8 cellular contexts compared by ENCODE assay signal in the genomic region with DNA sequence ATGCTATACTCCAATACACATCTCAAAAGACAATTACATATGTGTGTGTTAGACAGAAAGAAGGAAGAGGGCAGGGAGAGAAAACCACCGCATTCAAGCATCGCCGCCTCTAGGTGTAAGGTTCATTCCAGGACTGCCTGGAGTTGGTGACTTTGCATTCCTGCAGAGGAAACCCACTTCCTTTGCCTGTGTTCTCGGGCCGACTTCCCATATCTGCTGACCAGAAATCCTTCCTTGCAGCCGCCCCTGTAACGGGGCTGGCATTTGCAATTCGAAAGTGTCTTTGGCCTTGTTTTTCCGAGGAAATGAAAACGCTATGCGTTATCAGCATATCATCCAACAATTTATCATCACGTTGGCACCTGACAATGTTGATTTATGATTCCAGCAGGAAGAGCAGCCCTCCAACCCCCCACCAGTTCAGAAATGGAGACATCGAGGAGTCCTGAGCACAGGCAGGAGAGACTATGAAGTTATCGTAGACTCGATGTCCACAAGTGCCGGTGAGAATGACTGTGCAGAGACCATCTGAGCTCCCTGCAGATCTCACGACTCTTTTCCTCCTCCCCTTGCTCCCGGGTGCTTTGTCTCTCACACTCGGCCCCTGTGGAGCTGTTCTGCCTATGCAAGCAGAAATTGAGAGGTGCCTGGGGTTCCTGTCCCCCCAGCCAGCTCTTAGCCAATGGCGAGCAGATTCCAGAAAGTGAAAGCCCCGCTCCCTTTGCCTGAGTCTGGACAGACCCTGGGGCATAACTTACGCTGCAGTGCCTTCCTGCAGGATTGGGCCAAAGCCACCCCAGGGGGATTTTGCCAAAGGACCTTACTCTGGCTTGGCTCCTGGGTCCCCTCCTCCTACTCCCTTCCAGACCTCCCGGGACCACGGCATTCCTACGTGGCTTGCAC.
DNase-seq lines count a peak whose midpoint lies in the region; ATAC-seq and TF ChIP-seq lines count a peak whose summit lies in the region.

No MANE protein-coding gene starts in this region.

- intact Hi-C loops in Panc1 (cut with micrococcal nuclease; ENCODE audit: unreplicated experiment), result no loop called here
- intact Hi-C loops in esophagus squamous epithelium (cut with DNase I), result no loop called here

- H3K27me3 Mint-ChIP-seq in nephron progenitor cell (ENCODE audit: low read depth, poor library complexity), result peaks cover 3% of the 10 kb centered on the region

- in situ Hi-C loops in Panc1 (cut with HindIII; ENCODE audit: low pct_unique_long_range_greater_than_20kb, low sequenced_read_pairs), result no loop called here

- TF ChIP-seq CTCF in Panc1 (IDR thresholded peaks at IDR 0.05) (no peak), esophagus squamous epithelium (IDR thresholded peaks at IDR 0.05) (no peak), nephron progenitor cell (IDR thresholded peaks at IDR 0.05) (no peak)

- 36 to 40% methylated on average over 20 to 24 of the region's 25 CpGs for WGBS in esophagus squamous epithelium, 2 donors

- H3K9me3 ChIP-seq in Panc1 (ENCODE audit: control insufficient read depth, insufficient read depth, low read depth, low read length) (no peaks in the 10 kb centered on the region), esophagus squamous epithelium (no peaks in the 10 kb centered on the region)

- ATAC-seq in Panc1 (peak; percentile 66), GM18502 (IDR thresholded peaks at IDR 0.05; ENCODE audit: poor library complexity, unreplicated experiment) (no peak), HG03139 (IDR thresholded peaks at IDR 0.05; ENCODE audit: unreplicated experiment) (no peak)

- no peak overlapping the region for H3K27ac Mint-ChIP-seq in nephron progenitor cell

- DNase-seq in CD1c-positive myeloid dendritic cell (ENCODE audit: extremely low spot score), result peak; percentile 42
- no peak for DNase-seq in Panc1 (ENCODE audit: low read depth, low spot score)
- no peak for DNase-seq in esophagus squamous epithelium (lab: John Stamatoyannopoulos, UW)
- no peak for DNase-seq in nephron progenitor cell
- no peak for DNase-seq in HT-29 (ENCODE audit: low spot score)
- DNase-seq in inferior parietal cortex (ENCODE audit: extremely low spot score), result no peak

- peak overlapping the region; percentile 67 for H3K27ac ChIP-seq in Panc1 (ENCODE audit: low read length)
- H3K27ac ChIP-seq in esophagus squamous epithelium, result peak overlapping the region; percentile 15 to 80 (median 58)

- no peaks in the 10 kb centered on the region for H3K36me3 ChIP-seq in Panc1 (ENCODE audit: control insufficient read depth, insufficient read depth, low read length)
- no peaks in the 10 kb centered on the region for H3K36me3 ChIP-seq in esophagus squamous epithelium

- H3K4me3 Mint-ChIP-seq in nephron progenitor cell, result peak overlapping the region; percentile 29

- no peak for TF ChIP-seq POLR2A in esophagus squamous epithelium (IDR thresholded peaks at IDR 0.05)

- POLR2A ChIA-PET in Panc1 (lab: Charles Lee), result no interaction called here

- H3K4me1 ChIP-seq in Panc1 (ENCODE audit: control insufficient read depth, insufficient read depth, low read length) (peaks cover 5% of the 10 kb centered on the region; the same call in 1 of the 2 replicates), esophagus squamous epithelium (peaks cover 0 to 26% (median 21%) of the 10 kb centered on the region in 3 donors)

- CTCF ChIA-PET in Panc1 (lab: Charles Lee), result no interaction called here

- H3K4me3 ChIP-seq in Panc1 (ENCODE audit: low read depth in 2 of 2, low read length in 2 of 2) (peak overlapping the region; percentile 23 to 65), esophagus squamous epithelium (peak overlapping the region in 3 of 4 donors; percentile 15 to 58 (median 26))

- H3K9me3 Mint-ChIP-seq in nephron progenitor cell, result no peaks in the 10 kb centered on the region

- no peaks in the 10 kb centered on the region for H3K36me3 Mint-ChIP-seq in nephron progenitor cell (ENCODE audit: low read depth)

- H3K4me1 Mint-ChIP-seq in nephron progenitor cell, result peaks cover 13% of the 10 kb centered on the region

- H3K27me3 ChIP-seq in Panc1 (ENCODE audit: control insufficient read depth, insufficient read depth, low read length) (no peaks in the 10 kb centered on the region), esophagus squamous epithelium (no peaks in the 10 kb centered on the region)

- BruUV-seq in Panc1 (replicated peaks; lab: Mats Ljungman, UMichigan), result no TSS peak
